10 cellular contexts compared by ENCODE assay signal in the genomic region with DNA sequence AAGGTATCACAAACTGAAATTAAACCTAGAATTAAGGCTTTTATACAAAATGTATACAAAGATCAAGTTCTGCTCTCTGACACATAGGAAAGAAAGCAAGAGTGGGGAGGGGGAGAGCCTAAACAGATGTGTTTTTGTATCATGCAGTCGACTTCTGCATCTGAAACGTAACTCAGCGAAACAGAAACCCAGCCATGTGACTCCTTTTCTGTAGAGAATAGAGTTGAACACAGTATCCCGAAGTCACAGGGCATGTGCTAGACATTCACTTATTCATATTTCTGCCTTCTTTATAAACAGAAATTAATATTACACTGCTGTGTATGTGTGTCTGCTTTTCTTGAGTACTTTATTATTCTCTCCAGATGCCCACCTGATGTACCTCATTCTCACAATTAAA.
DNase-seq lines count a peak whose midpoint lies in the region; ATAC-seq and TF ChIP-seq lines count a peak whose summit lies in the region.
"Had no signal": no experiment of that assay in that cellular context is flagged by ENCODE, and none has a peak within 500 bp of the region (broad histone marks: within the 10 kb centered on the region; RNA-seq: fewer than 3 reads in every experiment).

No MANE protein-coding gene starts in this region.

- H3K36me3 ChIP-seq in ACC112 (ENCODE audit: insufficient read depth, low read length), result no peaks in the 10 kb centered on the region
- H3K36me3 ChIP-seq in breast epithelium, result no peaks in the 10 kb centered on the region

- H3K4me3 ChIP-seq in ACC112 (ENCODE audit: low read depth, low read length) (no peak overlapping the region), fibroblast of the aortic adventitia (ENCODE audit: low read depth, low read length) (no peak overlapping the region), breast epithelium (no peak overlapping the region)

- H3K27me3 ChIP-seq in ACC112 (ENCODE audit: insufficient read depth, low read length) (no peaks in the 10 kb centered on the region), breast epithelium (no peaks in the 10 kb centered on the region)

- no peak for TF ChIP-seq POLR2A in breast epithelium (IDR thresholded peaks at IDR 0.05)

- H3K27ac ChIP-seq in ACC112 (ENCODE audit: low read depth, low read length), result 0 out of 2 replicates have a peak overlapping the region, but pooled peaks have one; percentile 18
- H3K27ac ChIP-seq in breast epithelium, result no peak overlapping the region
- H3K27ac ChIP-seq: C4-2B had no signal

- no peaks in the 10 kb centered on the region for H3K79me2 ChIP-seq in ACC112 (ENCODE audit: control insufficient read depth, insufficient read depth, low read length, unreplicated experiment)

- no peaks in the 10 kb centered on the region for H3K9me3 ChIP-seq in breast epithelium

- H3K4me1 ChIP-seq in ACC112 (ENCODE audit: control insufficient read depth, insufficient read depth, low read length, unreplicated experiment), result peaks cover 14% of the 10 kb centered on the region
- no peaks in the 10 kb centered on the region for H3K4me1 ChIP-seq in breast epithelium

- DNase-seq in fibroblast of the aortic adventitia (ENCODE audit: low read depth) (peak; percentile 43), breast epithelium (ENCODE audit: low spot score in 2 of 2) (no peak), NCI-H187 (lab: John Stamatoyannopoulos, UW) (no peak)
- no peak for DNase-seq in activated naive CD4-positive, alpha-beta T cell treated with Interleukin-2 at 50 U/mL for 16 hours
- no peak for DNase-seq in activated CD8-positive, alpha-beta memory T cell treated with anti-CD3 and anti-CD28 coated beads for 24 hours
- DNase-seq: activated CD4-positive, CD25-positive, alpha-beta regulatory T cell treated with anti-CD3 and anti-CD28 coated beads, Interleukin-2, amount 50 U/mL, for 72 hours had no signal

- H2AFZ ChIP-seq in ACC112 (ENCODE audit: low read length, unreplicated experiment), result no peak overlapping the region

- intact Hi-C loops in breast epithelium (cut with DNase I; ENCODE audit: low total_unique reads), result no loop called here

- ATAC-seq in GM19035 (IDR thresholded peaks at IDR 0.05; ENCODE audit: unreplicated experiment) (peak; percentile 65), HG03342 (IDR thresholded peaks at IDR 0.05; ENCODE audit: unreplicated experiment) (peak; percentile 52)

- TF ChIP-seq CTCF in fibroblast of the aortic adventitia (IDR thresholded peaks at IDR 0.05; ENCODE audit: insufficient read depth, low read length) (no peak), breast epithelium (IDR thresholded peaks at IDR 0.05) (no peak)
